Comparison of ENCODE assay signal across 9 cellular contexts in genomic region chr2:119283873-119284331, GRCh38.
DNase-seq lines count a peak whose midpoint lies in the region; ATAC-seq, FAIRE-seq and TF ChIP-seq lines count a peak whose summit lies in the region.
"Had no signal": no experiment of that assay in that cellular context is flagged by ENCODE, and none has a peak within 500 bp of the region (broad histone marks: within the 10 kb centered on the region; RNA-seq: fewer than 3 reads in every experiment).

No MANE protein-coding gene starts in this region.

- CTCF ChIA-PET in HepG2 (lab: Yijun Ruan, JAX; ENCODE audit: low intra/inter-chr PET ratio, low total read pairs): no interaction called here

- no peaks in the 10 kb centered on the region for H4K20me1 ChIP-seq in HepG2 (ENCODE audit: insufficient read depth, low read length)

- ATAC-seq in HepG2 (no peak), left lobe of liver (peak; percentile 94), aorta (ENCODE audit: low FRiP score) (peak; percentile 71), GM18909 (IDR thresholded peaks at IDR 0.05; ENCODE audit: poor library complexity, unreplicated experiment) (no peak), GM21423 (IDR thresholded peaks at IDR 0.05; ENCODE audit: unreplicated experiment) (no peak), HG02642 (IDR thresholded peaks at IDR 0.05; ENCODE audit: poor library complexity, unreplicated experiment) (no peak)

- in situ Hi-C loops in HepG2 (cut with HindIII; ENCODE audit: extremely low pct_ligation_motif_present, low pct_unique_long_range_greater_than_20kb): loop anchor here (10.0 kb wide), 1 partner anchor 269 kb away; no protein-coding TSS in a partner anchor

- WGBS in liver: 59% methylated on average over 10 of the region's 10 CpGs
- WGBS in HepG2 (ENCODE audit: low lambda C conversion rate): 43% methylated on average over 10 of the region's 10 CpGs
- 70 to 72% methylated on average over 10 of the region's 10 CpGs for WGBS in aorta, 2 donors

- H3K27ac ChIP-seq in liver (ENCODE audit: low read depth in 1 of 2, low read length in 2 of 2): no peak overlapping the region
- H3K27ac ChIP-seq in HepG2 (ENCODE audit: extremely low read length, insufficient read depth, low read length): no peak overlapping the region
- no peak overlapping the region for H3K27ac ChIP-seq in aorta (ENCODE audit: low read depth in 1 of 2, low read length in 2 of 2)

- no peak overlapping the region for H3K4me2 ChIP-seq in HepG2 (ENCODE audit: low read depth, low read length)

- FAIRE-seq in HepG2 (lab: Jason Lieb, UNC): no peak
- FAIRE-seq in bronchial epithelial cell (lab: Jason Lieb, UNC): peak; percentile 100

- no peak overlapping the region for H3K9ac ChIP-seq in liver (ENCODE audit: low read depth in 1 of 2, low read length in 2 of 2)
- H3K9ac ChIP-seq in HepG2 (ENCODE audit: insufficient read depth, low read depth, low read length): no peak overlapping the region

- POLR2A ChIA-PET in HepG2 (lab: Yijun Ruan, JAX): interaction anchor here (1.1 kb wide), 1 partner anchor 61 kb away, joined by 3 read pairs; the partner anchor contains the start of gene STEAP3

- H3K9me3 ChIP-seq in liver (ENCODE audit: control insufficient read depth in 4 of 4, low read length in 3 of 4): no peaks in the 10 kb centered on the region
- H3K9me3 ChIP-seq in HepG2 (ENCODE audit: low read length): no peaks in the 10 kb centered on the region
- H3K9me3 ChIP-seq in aorta (ENCODE audit: control insufficient read depth, low read length): no peaks in the 10 kb centered on the region

- intact Hi-C loops in HepG2 (cut with micrococcal nuclease; ENCODE audit: unreplicated experiment) (no loop called here), aorta (cut with DNase I) (loop anchor here in 1 of 2 donors (10.0 kb wide), 1 partner anchor 269 kb away; no protein-coding TSS in a partner anchor)

- H3K4me3 ChIP-seq in liver (ENCODE audit: low read depth in 1 of 3, low read length in 3 of 3): no peak overlapping the region
- H3K4me3 ChIP-seq in HepG2 (replicated peaks in 1 of 3; ENCODE audit: insufficient read depth in 1 of 3, low read depth in 2 of 3, low read length in 3 of 3): no peak overlapping the region
- H3K4me3 ChIP-seq in bronchial epithelial cell (ENCODE audit: low read depth, low read length): no peak overlapping the region
- H3K4me3 ChIP-seq in aorta (ENCODE audit: low read length in 2 of 2): no peak overlapping the region

- H3K36me3 ChIP-seq in liver (ENCODE audit: control insufficient read depth in 4 of 4, insufficient read depth in 3 of 4, low read depth in 1 of 4, low read length in 3 of 4) (no peaks in the 10 kb centered on the region), HepG2 (replicated peaks in 1 of 2; ENCODE audit: control insufficient read depth in 1 of 2, insufficient read depth in 2 of 2, low read length in 2 of 2) (no peaks in the 10 kb centered on the region), bronchial epithelial cell (ENCODE audit: control insufficient read depth, insufficient read depth, low read length) (no peaks in the 10 kb centered on the region), aorta (ENCODE audit: control insufficient read depth in 1 of 2, insufficient read depth in 2 of 2, low read length in 1 of 2) (no peaks in the 10 kb centered on the region)

- TF ChIP-seq EP300 in HepG2 (IDR thresholded peaks at IDR 0.05; ENCODE audit: low read depth in 2 of 2, low read length in 2 of 2): no peak
- TF ChIP-seq EP300 in HepG2 (CRISPR knock-in tag; IDR thresholded peaks at IDR 0.05; ENCODE audit: borderline replicate concordance): no peak

- H3K27me3 ChIP-seq in liver (ENCODE audit: control insufficient read depth in 4 of 4, insufficient read depth in 4 of 4, low read length in 3 of 4) (no peaks in the 10 kb centered on the region), HepG2 (ENCODE audit: control insufficient read depth in 1 of 2, insufficient read depth in 2 of 2, low read length in 2 of 2) (peaks cover 0 to 21% of the 10 kb centered on the region in 2 experiments; a peak in 4 of 5 replicates), bronchial epithelial cell (ENCODE audit: control insufficient read depth, insufficient read depth, low read length) (no peaks in the 10 kb centered on the region), aorta (ENCODE audit: control insufficient read depth in 1 of 2, insufficient read depth in 2 of 2, low read length in 1 of 2) (no peaks in the 10 kb centered on the region)

- no TSS peak for BruUV-seq in HepG2 (replicated peaks; lab: Mats Ljungman, UMichigan)

- H3K4me1 ChIP-seq in liver (ENCODE audit: control insufficient read depth in 4 of 4, insufficient read depth in 4 of 4, low read length in 3 of 4): peaks cover 0 to 5% (median under 1%) of the 10 kb centered on the region in 4 donors
- no peaks in the 10 kb centered on the region for H3K4me1 ChIP-seq in HepG2 (ENCODE audit: insufficient read depth, low read length)
- H3K4me1 ChIP-seq in aorta (ENCODE audit: control insufficient read depth in 1 of 2, insufficient read depth in 2 of 2, low read length in 2 of 2): no peaks in the 10 kb centered on the region

- no peak for TF ChIP-seq CTCF in liver (IDR thresholded peaks at IDR 0.05; ENCODE audit: low read depth, low read length, missing input control)
- TF ChIP-seq CTCF in HepG2 (CRISPR knock-in tag; IDR thresholded peaks at IDR 0.05): no peak
- no peak for TF ChIP-seq CTCF in bronchial epithelial cell (IDR thresholded peaks at IDR 0.05; ENCODE audit: insufficient read depth, low read length, severe bottlenecking)

- DNase-seq in HepG2 (ENCODE audit: low spot score) (no peak), bronchial epithelial cell (ENCODE audit: low read depth) (peak; percentile 90), left lobe of liver (ENCODE audit: low spot score) (peak; percentile 79), aorta (peak in 1 of 2 donors; percentile 89)
- DNase-seq: retina had no signal

- H3K79me2 ChIP-seq in HepG2 (ENCODE audit: insufficient read depth, low read length): no peaks in the 10 kb centered on the region

- no peak overlapping the region for H2AFZ ChIP-seq in HepG2 (ENCODE audit: low read length)

- no peak for TF ChIP-seq RAD21 in liver (IDR thresholded peaks at IDR 0.05)
- no peak for TF ChIP-seq RAD21 in HepG2 (CRISPR knock-in tag; IDR thresholded peaks at IDR 0.05)

- TF ChIP-seq POLR2A in HepG2 (IDR thresholded peaks at IDR 0.05; ENCODE audit: insufficient read depth in 1 of 2, low read depth in 2 of 2, low read length in 2 of 2): no peak

TF ChIP-seq in liver, 16 proteins besides CTCF, POLR2A, EP300 and RAD21 (continues in another document):
- no peak for TF ChIP-seq SP1 (IDR thresholded peaks at IDR 0.05)
- TF ChIP-seq JUND (IDR thresholded peaks at IDR 0.05): no peak
- TF ChIP-seq FOXA1 (IDR thresholded peaks at IDR 0.05): no peak
- TF ChIP-seq ZBTB33 (IDR thresholded peaks at IDR 0.05): no peak
- TF ChIP-seq RXRA (IDR thresholded peaks at IDR 0.05): peak in 1 of 2 donors; percentile 73
- TF ChIP-seq HNF4A (conservative IDR thresholded peaks at IDR 0.05): peak; percentile 21 to 69
- peak; percentile 51 for TF ChIP-seq YY1 (IDR thresholded peaks at IDR 0.05)
- TF ChIP-seq MAX (IDR thresholded peaks at IDR 0.05): peak; percentile 38
- TF ChIP-seq EGR1 (IDR thresholded peaks at IDR 0.05; ENCODE audit: low read depth in 2 of 2): peak in 1 of 2 donors; percentile 33

TF ChIP-seq in HepG2, 621 proteins besides CTCF, POLR2A, EP300 and RAD21:
- TF ChIP-seq SRSF1 (optimal IDR thresholded peaks at IDR 0.05; ENCODE audit: low read depth, low read length) (no peak), NR1H2 (CRISPR knock-in tag; IDR thresholded peaks at IDR 0.05; ENCODE audit: borderline replicate concordance, low read depth) (no peak), SAFB2 (CRISPR knock-in tag; IDR thresholded peaks at IDR 0.05; ENCODE audit: borderline replicate concordance, low read depth) (no peak), SP140L (CRISPR knock-in tag; IDR thresholded peaks at IDR 0.05; ENCODE audit: borderline replicate concordance) (no peak), ZNF616 (CRISPR knock-in tag; IDR thresholded peaks at IDR 0.05; ENCODE audit: low read depth) (no peak), ZBTB44 (CRISPR knock-in tag; IDR thresholded peaks at IDR 0.05) (no peak), PAF1 (CRISPR knock-in tag; IDR thresholded peaks at IDR 0.05) (no peak), MAFG (CRISPR knock-in tag; IDR thresholded peaks at IDR 0.05) (no peak), ZNF747 (CRISPR knock-in tag; IDR thresholded peaks at IDR 0.05; ENCODE audit: borderline replicate concordance) (no peak), ZBTB43 (CRISPR knock-in tag; conservative IDR thresholded peaks at IDR 0.05) (no peak)

Comparison
In these comparisons a context has a peak if more than half of its experiments do, and no peak if none do; other contexts are left out.
1. ATAC-seq: peak in left lobe of liver (single experiment) and aorta (single experiment); none in HepG2 (single experiment), GM18909 (single experiment), GM21423 (single experiment) and HG02642 (single experiment).